ENCODE assay signal across 1 cellular context in genomic region chr17:82021728-82022309, GRCh38.
TF ChIP-seq lines count a peak whose summit lies in the region.

No MANE protein-coding gene starts in this region.

TF ChIP-seq in H1, 55 proteins besides CTCF, POLR2A, EP300 and RAD21:
- TF ChIP-seq SP1 (IDR thresholded peaks at IDR 0.05; ENCODE audit: low read depth, low read length) (no peak), SAP30 (IDR thresholded peaks at IDR 0.05; ENCODE audit: insufficient read depth, insufficient replicate concordance, low read length) (peak; percentile 55), ASH2L (IDR thresholded peaks at IDR 0.05; ENCODE audit: low read length) (no peak)
